7 cellular contexts compared by ENCODE assay signal in the genomic region with DNA sequence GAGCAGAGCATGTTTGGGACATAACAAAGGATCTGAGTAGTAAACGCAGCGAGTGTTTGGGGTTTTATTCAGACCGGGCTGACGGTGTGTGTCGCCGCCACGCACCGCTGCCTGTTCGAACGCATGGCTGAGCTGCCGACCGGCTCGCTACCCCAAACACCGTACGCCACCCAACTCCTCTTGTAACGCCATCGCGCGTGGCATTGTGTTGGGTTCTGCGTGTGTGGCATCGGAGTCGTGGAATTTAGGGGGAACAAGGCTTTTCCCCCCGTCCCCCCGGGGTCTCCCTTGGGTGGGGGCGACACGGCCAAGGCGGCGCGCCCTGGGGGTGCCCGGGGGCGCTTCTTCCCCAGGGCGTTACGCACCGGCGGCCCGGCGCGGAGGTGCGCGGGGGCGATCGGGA. TPM values are rescaled to one million over a fixed set of nuclear protein-coding genes. Genes with fewer than 3 reads are reported as not detected.
DNase-seq lines count a peak whose midpoint lies in the region; TF ChIP-seq lines count a peak whose summit lies in the region.

No MANE protein-coding gene starts in this region.

- H3K79me1 ChIP-seq in neuronal stem cell (ENCODE audit: low read depth, low read length): no peaks in the 10 kb centered on the region

- DNase-seq in GM13976 (ENCODE audit: low spot score): peak; percentile 43
- peak; percentile 49 for DNase-seq in GM23248
- DNase-seq in RPMI7951 (ENCODE audit: low read depth): peak; percentile 32
- no peak for DNase-seq in neuronal stem cell (ENCODE audit: low spot score)
- no peak for DNase-seq in stimulated activated CD4-positive, alpha-beta T cell treated with anti-CD3 and anti-CD28 coated beads, Interleukin-4, amount 100 ng/mL, for 24 hours
- no peak for DNase-seq in NCI-H524 treated with DMSO at 0.1 percent for 48 hours (lab: John Stamatoyannopoulos, UW)

- peak overlapping the region; percentile 84 for H3K4me2 ChIP-seq in GM23248 (ENCODE audit: unreplicated experiment)
- H3K4me2 ChIP-seq in neuronal stem cell (ENCODE audit: insufficient read depth, low read length, poor library complexity, severe bottlenecking): peak overlapping the region; percentile 89

- no peaks in the 10 kb centered on the region for H3K27me3 ChIP-seq in GM23248 (replicated peaks; ENCODE audit: insufficient read depth)
- H3K27me3 ChIP-seq in esophagus (ENCODE audit: control insufficient read depth in 1 of 2, insufficient read depth in 2 of 2, low read length in 2 of 2): no peaks in the 10 kb centered on the region
- peaks cover 2 to 25% (median 2%) of the 10 kb centered on the region in 3 experiments for H3K27me3 ChIP-seq in neuronal stem cell (ENCODE audit: control insufficient read depth in 3 of 3, insufficient read depth in 3 of 3, low read depth in 1 of 3, low read length in 3 of 3)

- TF ChIP-seq CTCF in GM13976 (IDR thresholded peaks at IDR 0.05; ENCODE audit: borderline replicate concordance, control extremely low read depth, extremely low read depth, insufficient read depth, missing control alignments): no peak

- no peak overlapping the region for H4K8ac ChIP-seq in neuronal stem cell (ENCODE audit: low read depth, low read length)

- H3K36me3 ChIP-seq in GM23248 (ENCODE audit: low read depth) (no peaks in the 10 kb centered on the region), esophagus (ENCODE audit: control insufficient read depth in 2 of 2, insufficient read depth in 2 of 2, low read length in 1 of 2) (no peaks in the 10 kb centered on the region), neuronal stem cell (replicated peaks in 1 of 2; ENCODE audit: control insufficient read depth in 2 of 2, insufficient read depth in 2 of 2, low read length in 2 of 2) (no peaks in the 10 kb centered on the region)

- H2AFZ ChIP-seq in GM23248 (peak overlapping the region; percentile 91), neuronal stem cell (ENCODE audit: low read length) (peak overlapping the region; percentile 95)

- H3K9me3 ChIP-seq in GM23248 (ENCODE audit: low read depth) (no peaks in the 10 kb centered on the region), esophagus (ENCODE audit: control insufficient read depth in 2 of 2, insufficient read depth in 1 of 2, low read depth in 1 of 2, low read length in 1 of 2) (no peaks in the 10 kb centered on the region), neuronal stem cell (replicated peaks in 1 of 2; ENCODE audit: control insufficient read depth in 2 of 2, insufficient read depth in 1 of 2, low read depth in 1 of 2, low read length in 2 of 2) (no peaks in the 10 kb centered on the region)

- no peaks in the 10 kb centered on the region for H3K9me2 ChIP-seq in GM23248 (ENCODE audit: insufficient read depth)

- no peaks in the 10 kb centered on the region for H4K20me1 ChIP-seq in GM23248 (ENCODE audit: insufficient read depth)

- peak overlapping the region; percentile 95 for H3K23ac ChIP-seq in neuronal stem cell (ENCODE audit: low read depth, low read length, poor library complexity)

- no peak overlapping the region for H2BK5ac ChIP-seq in neuronal stem cell (ENCODE audit: low read length)

- peak overlapping the region; percentile 81 for H3K18ac ChIP-seq in neuronal stem cell (ENCODE audit: low read length)

- H3K9ac ChIP-seq in GM23248: peak overlapping the region; percentile 75
- H3K9ac ChIP-seq in neuronal stem cell (ENCODE audit: low read depth, low read length, poor library complexity): peak overlapping the region; percentile 92

- no peaks in the 10 kb centered on the region for H3K79me2 ChIP-seq in GM23248 (ENCODE audit: insufficient read depth)

- H3K14ac ChIP-seq in neuronal stem cell (ENCODE audit: low read length): no peak overlapping the region

- no peak overlapping the region for H2BK120ac ChIP-seq in neuronal stem cell (ENCODE audit: low read depth, low read length)

- 12 to 13% methylated on average over 27 to 29 of the region's 42 CpGs for WGBS in GM23248 (ENCODE audit: low coverage in 1 of 2, low lambda C conversion rate in 2 of 2, missing lambda C conversion rate in 2 of 2), 2 experiments
- 1% methylated on average over 42 of the region's 42 CpGs for WGBS in esophagus, 2 donors
- no CpG with 5 or more reads among the region's 42 CpGs for WGBS in neuronal stem cell (ENCODE audit: extremely low coverage in 2 of 2, insufficient read length in 2 of 2, insufficient replicate concordance in 1 of 2), 2 donors

- no peak overlapping the region for H2BK12ac ChIP-seq in neuronal stem cell (ENCODE audit: low read length)

- H3K27ac ChIP-seq in GM23248 (no peak overlapping the region), esophagus (ENCODE audit: low read depth in 2 of 2, low read length in 1 of 2) (peak overlapping the region; percentile 69 to 83), neuronal stem cell (replicated peaks; ENCODE audit: low read length) (no peak overlapping the region)

- peak overlapping the region; percentile 45 for H3K4ac ChIP-seq in neuronal stem cell (ENCODE audit: low read length)

- no peak overlapping the region for H2BK15ac ChIP-seq in neuronal stem cell (ENCODE audit: low read length)

- no peak overlapping the region for H4K91ac ChIP-seq in neuronal stem cell (ENCODE audit: low read depth, low read length, poor library complexity)

- no peak overlapping the region for H2AK5ac ChIP-seq in neuronal stem cell (ENCODE audit: low read depth, low read length)

- H3K4me1 ChIP-seq in GM23248 (ENCODE audit: insufficient read depth): peaks cover 24% of the 10 kb centered on the region
- peaks cover 0 to 12% of the 10 kb centered on the region in 2 donors for H3K4me1 ChIP-seq in esophagus (ENCODE audit: control insufficient read depth in 2 of 2, insufficient read depth in 2 of 2, low read length in 1 of 2)
- peaks cover 15 to 23% of the 10 kb centered on the region in 2 donors for H3K4me1 ChIP-seq in neuronal stem cell (ENCODE audit: control insufficient read depth in 2 of 2, insufficient read depth in 1 of 2, low read depth in 1 of 2, low read length in 2 of 2)

- in situ Hi-C loops in GM13976 (cut with MboI; ENCODE audit: low sequenced_read_pairs, unreplicated experiment): no loop called here
- in situ Hi-C loops in GM23248 (cut with MboI): no loop called here

- H3F3A ChIP-seq in GM23248 (ENCODE audit: insufficient read depth): peaks cover 18% of the 10 kb centered on the region

- H3K4me3 ChIP-seq in GM23248 (peak overlapping the region; percentile 81), esophagus (ENCODE audit: low read depth in 1 of 2, low read length in 2 of 2) (peak overlapping the region; percentile 54 to 78), neuronal stem cell (ENCODE audit: low read length in 2 of 2) (peak overlapping the region; percentile 60 to 86)

RNA-seq across cellular contexts. Expression of a gene that starts 0.5 kb away (rescaled TPM):
- 9.0 and 36.7 TPM in 2 replicates for total RNA-seq in GM23248 (2014; rRNA removed; shearing (Covaris generic))
- polyA plus RNA-seq in GM23248 (2016; fragmentation: Nextera tagmentation; extraction: Ambion mirVana) (5.6 and 6.9 TPM in 2 replicates), esophagus (10 to 100 TPM in 1 of 2 donors, 1 to 10 TPM in 1; 6.9 to 11.1 TPM)
- 57.7 and 73.5 TPM in 2 replicates for total RNA-seq in RPMI7951 (2014; rRNA removed; shearing (Covaris generic))
- 7.6 TPM for polyA plus RNA-seq in neuronal stem cell (2013, experiment 1 of 2)
- polyA plus RNA-seq in neuronal stem cell (2013, experiment 2 of 2): 7.4 TPM

Comparison
In these comparisons a context has a peak if more than half of its experiments do, and no peak if none do; other contexts are left out.
1. DNase-seq: peak in GM13976 (single experiment), GM23248 (single experiment) and RPMI7951 (single experiment); none in neuronal stem cell (single experiment), stimulated activated CD4-positive, alpha-beta T cell treated with anti-CD3 and anti-CD28 coated beads, Interleukin-4, amount 100 ng/mL, for 24 hours (single experiment) and NCI-H524 treated with DMSO at 0.1 percent for 48 hours (single experiment).
2. H3K27ac ChIP-seq: peak in esophagus (2 of 2); none in GM23248 (single experiment) and neuronal stem cell (single experiment).
3. Peak in every context shown above with its lines, with median percentiles within 50 percentile points of each other: H3K4me3 ChIP-seq.